Comparison of ENCODE assay signal across 1 cellular context in genomic region chr20:21396921-21397340, GRCh38.
TF ChIP-seq lines count a peak whose summit lies in the region.

No MANE protein-coding gene starts in this region.

TF ChIP-seq in GM12878, 131 proteins besides CTCF, POLR2A, EP300 and RAD21:
- TF ChIP-seq NKRF (conservative IDR thresholded peaks at IDR 0.05) (no peak), ATF2 (IDR thresholded peaks at IDR 0.05; ENCODE audit: low read length) (no peak), GABPA (IDR thresholded peaks at IDR 0.05; ENCODE audit: low read depth) (no peak), LARP7 (IDR thresholded peaks at IDR 0.05) (no peak), IRF5 (IDR thresholded peaks at IDR 0.05; ENCODE audit: borderline replicate concordance) (no peak), SUZ12 (IDR thresholded peaks at IDR 0.05; ENCODE audit: unreplicated experiment) (peak; percentile 19), SPI1 (IDR thresholded peaks at IDR 0.05; ENCODE audit: borderline replicate concordance, insufficient read depth, low read depth, low read length) (no peak), SMARCA5 (IDR thresholded peaks at IDR 0.05) (no peak)
